In genomic region chr20:57547250-57547649, GRCh38 we compare ENCODE assay signal across 23 cellular contexts. TPM values are rescaled to one million over a fixed set of nuclear protein-coding genes. Genes with fewer than 3 reads are reported as not detected.
DNase-seq lines count a peak whose midpoint lies in the region; ATAC-seq, FAIRE-seq and TF ChIP-seq lines count a peak whose summit lies in the region.
"Had no signal": no experiment of that assay in that cellular context is flagged by ENCODE, and none has a peak within 500 bp of the region (broad histone marks: within the 10 kb centered on the region; RNA-seq: fewer than 3 reads in every experiment).

No MANE protein-coding gene starts in this region.

- TF ChIP-seq EP300 in H1 (IDR thresholded peaks at IDR 0.05; ENCODE audit: borderline replicate concordance in 1 of 2, low read depth in 2 of 2, low read length in 2 of 2) = no peak

- H3K18ac ChIP-seq in H1 (ENCODE audit: extremely low read depth, low read length) = no peak overlapping the region

- H2BK15ac ChIP-seq in H1 (ENCODE audit: low read length) = no peak overlapping the region

- ATAC-seq in right lobe of liver = peak; percentile 13 to 57 (median 52)
- ATAC-seq: GM23338 had no signal

- no peak overlapping the region for H3K9ac ChIP-seq in H1 (replicated peaks in 1 of 4; ENCODE audit: extremely low read depth in 1 of 4, low read depth in 3 of 4, low read length in 3 of 4)

- no peak for FAIRE-seq in H1 (lab: Jason Lieb, UNC)
- FAIRE-seq: frontal cortex, GM12892 had no signal

- H4K5ac ChIP-seq in H1 (ENCODE audit: insufficient read length, low read depth, low read length) = no peak overlapping the region

- POLR2A ChIA-PET in H1 (lab: Charles Lee; ENCODE audit: partially characterized antibody) = no interaction called here

- H3K9me3 ChIP-seq in H1 (ENCODE audit: insufficient read depth in 2 of 2, low read depth in 1 of 2, low read length in 1 of 2) = no peaks in the 10 kb centered on the region
- no peaks in the 10 kb centered on the region for H3K9me3 ChIP-seq in right lobe of liver

- whole genome bisulfite sequencing in H1 (ENCODE audit: extremely low coverage in 1 of 2, insufficient coverage in 1 of 2, insufficient read length in 1 of 2, insufficient replicate concordance in 2 of 2, low coverage in 1 of 2, low lambda C conversion rate in 2 of 2, missing lambda C conversion rate in 1 of 2), 2 experiments = 88% methylated on average over 7 of the region's 7 CpGs; no CpG with 5 or more reads in 1 of the 2 experiments
- 44% methylated on average over 3 of the region's 7 CpGs for WGBS in right lobe of liver (ENCODE audit: insufficient coverage, low coverage, low lambda C conversion rate, missing lambda C conversion rate)

- H2BK20ac ChIP-seq in H1 (ENCODE audit: low read length) = no peak overlapping the region

- H2BK12ac ChIP-seq in H1 (ENCODE audit: low read depth, low read length) = no peak overlapping the region

- no peak overlapping the region for H4K91ac ChIP-seq in H1 (replicated peaks; ENCODE audit: insufficient read length, low read length)

- no peaks in the 10 kb centered on the region for H3K79me1 ChIP-seq in H1 (ENCODE audit: low read depth, low read length)

- H3K23ac ChIP-seq in H1 (ENCODE audit: insufficient read length) = no peak overlapping the region

- no peaks in the 10 kb centered on the region for H4K20me1 ChIP-seq in H1 (replicated peaks in 1 of 2; ENCODE audit: control insufficient read depth in 1 of 2, insufficient read depth in 2 of 2, low read length in 2 of 2)

- CTCF ChIA-PET in H1 (lab: Charles Lee; ENCODE audit: partially characterized antibody) = interaction anchor here (1.8 kb wide), 1 partner anchor 20 kb away, joined by 10 read pairs; no protein-coding TSS in a partner anchor

- H3K27ac ChIP-seq in H1 (ENCODE audit: low read depth, low read length) (no peak overlapping the region), right lobe of liver (peak overlapping the region in 2 of 3 donors; percentile 77 to 80)

- TF ChIP-seq RAD21 in H1 (IDR thresholded peaks at IDR 0.05 in 1 of 2, conservative IDR thresholded peaks at IDR 0.05 in 1 of 2; ENCODE audit: low read depth in 2 of 2, low read length in 2 of 2) = no peak

- H2BK5ac ChIP-seq in H1 (ENCODE audit: low read depth, low read length) = no peak overlapping the region

- no peaks in the 10 kb centered on the region for H3K4me1 ChIP-seq in H1 (replicated peaks in 1 of 4; ENCODE audit: control insufficient read depth in 3 of 4, insufficient read depth in 4 of 4, low read length in 3 of 4)
- peaks cover 0 to 42% (median 13%) of the 10 kb centered on the region in 4 donors for H3K4me1 ChIP-seq in right lobe of liver

- H3K4me2 ChIP-seq in H1 (ENCODE audit: insufficient read depth in 1 of 2, low read depth in 2 of 2, low read length in 2 of 2) = no peak overlapping the region
- H3K4me2 ChIP-seq: GM23338, smooth muscle cell had no signal

- TF ChIP-seq POLR2A in H1 (IDR thresholded peaks at IDR 0.05; ENCODE audit: control extremely low read depth in 1 of 2, low read depth in 2 of 2, low read length in 2 of 2) (no peak), right lobe of liver (IDR thresholded peaks at IDR 0.05) (no peak)

- H3K14ac ChIP-seq in H1 (ENCODE audit: insufficient read length) = no peak overlapping the region

- no peaks in the 10 kb centered on the region for H3K23me2 ChIP-seq in H1 (ENCODE audit: low read depth, low read length)

- H3K27me3 ChIP-seq in H1 (replicated peaks in 1 of 4; ENCODE audit: control insufficient read depth in 3 of 4, extremely low read depth in 1 of 4, insufficient read depth in 3 of 4, low read length in 3 of 4) (no peaks in the 10 kb centered on the region), right lobe of liver (no peaks in the 10 kb centered on the region)

- H3K4ac ChIP-seq in H1 (replicated peaks; ENCODE audit: insufficient read length, low read depth, low read length) = peak overlapping the region; percentile 50

- intact Hi-C loops in right lobe of liver (cut with DNase I) = no loop called here

- H3K36me3 ChIP-seq in H1 (ENCODE audit: control insufficient read depth in 2 of 4, insufficient read depth in 4 of 4, low read length in 3 of 4) = no peaks in the 10 kb centered on the region
- no peaks in the 10 kb centered on the region for H3K36me3 ChIP-seq in right lobe of liver

- no peak overlapping the region for H2AK5ac ChIP-seq in H1 (ENCODE audit: low read depth, low read length)

- H2BK120ac ChIP-seq in H1 (replicated peaks; ENCODE audit: low read depth, low read length) = no peak overlapping the region

- H3K4me3 ChIP-seq in H1 (ENCODE audit: extremely low read depth in 1 of 4, insufficient read depth in 2 of 4, low read depth in 3 of 4, low read length in 4 of 4) (no peak overlapping the region), right lobe of liver (peak overlapping the region in 1 of 3 donors; percentile 33)
- H3K4me3 ChIP-seq: GM23338, lung, smooth muscle cell had no signal

- no peaks in the 10 kb centered on the region for H3K79me2 ChIP-seq in H1 (ENCODE audit: control insufficient read depth in 1 of 2, insufficient read depth in 2 of 2, low read length in 2 of 2)

- TF ChIP-seq CTCF in H1 (IDR thresholded peaks at IDR 0.05; ENCODE audit: control extremely low read depth in 1 of 3, insufficient read depth in 1 of 3, low read depth in 1 of 3, low read length in 3 of 3) = no peak
- no peak for TF ChIP-seq CTCF in right lobe of liver (IDR thresholded peaks at IDR 0.05)

- H3K56ac ChIP-seq in H1 (replicated peaks; ENCODE audit: insufficient read length, low read depth, low read length) = no peak overlapping the region

- DNase-seq in DMS79 treated with DMSO at 0.1 percent for 48 hours (lab: John Stamatoyannopoulos, UW) (peak; percentile 53), LoVo (ENCODE audit: low spot score) (peak; percentile 51), H1 (ENCODE audit: low read depth in 1 of 2, low spot score in 2 of 2) (no peak), right lobe of liver (peak in 2 of 3 donors; percentile 62 to 73), NCI-H146 treated with DMSO at 0.1 percent for 48 hours (lab: John Stamatoyannopoulos, UW; ENCODE audit: unreplicated experiment) (no peak), NCI-H748 (lab: John Stamatoyannopoulos, UW; ENCODE audit: unreplicated experiment) (no peak), superior temporal gyrus (ENCODE audit: extremely low spot score) (no peak)
- DNase-seq: endodermal cell; KG1; naive B cell; NCI-H1105; NCI-H2171; posterior cingulate gyrus; stimulated activated CD4-positive, alpha-beta T cell treated with anti-CD3 and anti-CD28 coated beads, Interleukin-4, amount 100 ng/mL, for 4 hours; stimulated activated CD8-positive, alpha-beta memory T cell treated with anti-CD3 and anti-CD28 coated beads, Interleukin-4, amount 100 ng/mL, for 48 hours; substantia nigra had no signal

- H2AFZ ChIP-seq in H1 (ENCODE audit: low read length) = no peak overlapping the region
- H2AFZ ChIP-seq: GM23338 had no signal

- no peak overlapping the region for H4K8ac ChIP-seq in H1 (ENCODE audit: extremely low read depth, insufficient read depth, low read length)

TF ChIP-seq in H1, 55 proteins besides CTCF, POLR2A, EP300 and RAD21:
- no peak for TF ChIP-seq PHF8 (conservative IDR thresholded peaks at IDR 0.05; ENCODE audit: low read depth, low read length)
- no peak for TF ChIP-seq FOSL1 (IDR thresholded peaks at IDR 0.05; ENCODE audit: insufficient read depth, low read depth, low read length)
- no peak for TF ChIP-seq HDAC2 (IDR thresholded peaks at IDR 0.05; ENCODE audit: borderline replicate concordance in 1 of 2, low read depth in 2 of 2, low read length in 2 of 2)
- TF ChIP-seq CHD2 (IDR thresholded peaks at IDR 0.05; ENCODE audit: low read length) = no peak
- no peak for TF ChIP-seq RFX5 (IDR thresholded peaks at IDR 0.05; ENCODE audit: borderline replicate concordance, low read depth, low read length)
- no peak for TF ChIP-seq CBX8 (IDR thresholded peaks at IDR 0.05; ENCODE audit: borderline replicate concordance, low read depth, low read length)
- TF ChIP-seq TEAD4 (IDR thresholded peaks at IDR 0.05; ENCODE audit: low read depth, low read length) = no peak
- TF ChIP-seq YY1 (IDR thresholded peaks at IDR 0.05; ENCODE audit: low read depth, low read length) = no peak
- TF ChIP-seq SIX5 (IDR thresholded peaks at IDR 0.05; ENCODE audit: low read depth, low read length) = no peak
- no peak for TF ChIP-seq EZH2 (IDR thresholded peaks at IDR 0.05; ENCODE audit: low read depth, low read length, severe bottlenecking)
- TF ChIP-seq TAF1 (IDR thresholded peaks at IDR 0.05; ENCODE audit: low read depth, low read length) = no peak
- TF ChIP-seq TBP (IDR thresholded peaks at IDR 0.05; ENCODE audit: low read depth, low read length) = no peak
- TF ChIP-seq TAF7 (optimal IDR thresholded peaks at IDR 0.05; ENCODE audit: borderline replicate concordance, low read depth, low read length) = no peak
- no peak for TF ChIP-seq CREB1 (IDR thresholded peaks at IDR 0.05)
- TF ChIP-seq ZNF274 (IDR thresholded peaks at IDR 0.05; ENCODE audit: borderline replicate concordance, extremely low read depth, low read length) = no peak
- no peak for TF ChIP-seq NANOG (IDR thresholded peaks at IDR 0.05; ENCODE audit: insufficient read depth, low read depth, low read length, poor library complexity, severe bottlenecking)
TF ChIP-seq in H1: peak in this region for 0.

RNA-seq across cellular contexts. Expression of gene PCK1, which starts 13.7 kb away (rescaled TPM):
- not detected in 2 replicates for total RNA-seq in H1 (2021; fragmentation: NEBNext Ultra II Directional; extraction: Animal tissue kit (Norgen Biotek cat#: 25700))
- polyA plus RNA-seq in H1 (2011; rRNA removed) = not detected in 2 replicates
- 0.05 TPM for polyA plus RNA-seq in H1 (2011; cell fraction: cytosol; rRNA removed)
- polyA plus RNA-seq in H1 (2011; cell fraction: nucleus; rRNA removed) = 0.09 TPM
- polyA plus RNA-seq in H1 (2012, experiment 1 of 2) = not detected in 4 replicates
- polyA plus RNA-seq in H1 (2012, experiment 2 of 2) = not detected
- not detected for polyA plus RNA-seq in H1 (2013, experiment 1 of 2)
- polyA plus RNA-seq in H1 (2013, experiment 2 of 2) = not detected
- polyA minus RNA-seq in H1 (2011; rRNA and poly(A)+ RNA removed) = not detected in 2 replicates
- polyA minus RNA-seq in H1 (2011; cell fraction: cytosol; rRNA and poly(A)+ RNA removed) = not detected
- not detected for polyA minus RNA-seq in H1 (2011; cell fraction: nucleus; rRNA and poly(A)+ RNA removed)
- total RNA-seq in right lobe of liver = 1,000 to 10,000 TPM in 2 of 6 experiments, 100 to 1,000 TPM in 4; 187 to 1,757 (median 778) TPM
- total RNA-seq: activated T-helper 1 cell treated with anti-CD3 and anti-CD28 coated beads, Interleukin-12 subunit alpha, Interleukin-12 subunit beta, Interleukin-2, Interleukin-4 antibody, amounts not matched to agents 30 ng/mL and 10 ng/mL and 1 ng/mL, durations not matched to agents 14 hours and 24 hours and 36 hours; endodermal cell; GM23338; smooth muscle cell had no signal
- polyA plus RNA-seq: GM23338, smooth muscle cell had no signal

RNA-seq across cellular contexts. Expression of gene CTCFL, which starts 22.3 kb away (rescaled TPM):
- total RNA-seq in H1 (2021; fragmentation: NEBNext Ultra II Directional; extraction: Animal tissue kit (Norgen Biotek cat#: 25700)) = 0.80 and 0.82 TPM in 2 replicates
- polyA plus RNA-seq in H1 (2011; rRNA removed) = 0.30 and 0.75 TPM in 2 replicates
- 1.0 TPM for polyA plus RNA-seq in H1 (2011; cell fraction: cytosol; rRNA removed)
- 1.0 TPM for polyA plus RNA-seq in H1 (2011; cell fraction: nucleus; rRNA removed)
- polyA plus RNA-seq in H1 (2012, experiment 1 of 2) = 0.13 to 0.45 TPM (median 0.32 TPM) in 4 replicates
- not detected for polyA plus RNA-seq in H1 (2012, experiment 2 of 2)
- 0.59 TPM for polyA plus RNA-seq in H1 (2013, experiment 1 of 2)
- 0.48 TPM for polyA plus RNA-seq in H1 (2013, experiment 2 of 2)
- polyA minus RNA-seq in H1 (2011; rRNA and poly(A)+ RNA removed) = 0.73 and 2.3 TPM in 2 replicates
- 2.2 TPM for polyA minus RNA-seq in H1 (2011; cell fraction: cytosol; rRNA and poly(A)+ RNA removed)
- polyA minus RNA-seq in H1 (2011; cell fraction: nucleus; rRNA and poly(A)+ RNA removed) = 1.3 TPM
- under 1 TPM in 4 of 6 experiments, not detected in 2; 0.09 to 0.50 (median 0.33) TPM for total RNA-seq in right lobe of liver
- total RNA-seq: activated T-helper 1 cell treated with anti-CD3 and anti-CD28 coated beads, Interleukin-12 subunit alpha, Interleukin-12 subunit beta, Interleukin-2, Interleukin-4 antibody, amounts not matched to agents 30 ng/mL and 10 ng/mL and 1 ng/mL, durations not matched to agents 14 hours and 24 hours and 36 hours; cerebellum; frontal cortex; lung; smooth muscle cell had no signal
- polyA plus RNA-seq: smooth muscle cell had no signal

Comparison
In these comparisons a context has a peak if more than half of its experiments do, and no peak if none do; other contexts are left out.
1. DNase-seq: peak in DMS79 treated with DMSO at 0.1 percent for 48 hours (single experiment), LoVo (single experiment) and right lobe of liver (2 of 3); none in H1 (0 of 2), NCI-H146 treated with DMSO at 0.1 percent for 48 hours (single experiment), NCI-H748 (single experiment) and superior temporal gyrus (single experiment).
2. RNA of gene PCK1, which starts 13.7 kb away (total RNA-seq): 187 to 1,757 TPM in right lobe of liver; not detected in H1; every median in the first group is over 100 times any median in the second.